11 cellular contexts compared by ENCODE assay signal in the genomic region with DNA sequence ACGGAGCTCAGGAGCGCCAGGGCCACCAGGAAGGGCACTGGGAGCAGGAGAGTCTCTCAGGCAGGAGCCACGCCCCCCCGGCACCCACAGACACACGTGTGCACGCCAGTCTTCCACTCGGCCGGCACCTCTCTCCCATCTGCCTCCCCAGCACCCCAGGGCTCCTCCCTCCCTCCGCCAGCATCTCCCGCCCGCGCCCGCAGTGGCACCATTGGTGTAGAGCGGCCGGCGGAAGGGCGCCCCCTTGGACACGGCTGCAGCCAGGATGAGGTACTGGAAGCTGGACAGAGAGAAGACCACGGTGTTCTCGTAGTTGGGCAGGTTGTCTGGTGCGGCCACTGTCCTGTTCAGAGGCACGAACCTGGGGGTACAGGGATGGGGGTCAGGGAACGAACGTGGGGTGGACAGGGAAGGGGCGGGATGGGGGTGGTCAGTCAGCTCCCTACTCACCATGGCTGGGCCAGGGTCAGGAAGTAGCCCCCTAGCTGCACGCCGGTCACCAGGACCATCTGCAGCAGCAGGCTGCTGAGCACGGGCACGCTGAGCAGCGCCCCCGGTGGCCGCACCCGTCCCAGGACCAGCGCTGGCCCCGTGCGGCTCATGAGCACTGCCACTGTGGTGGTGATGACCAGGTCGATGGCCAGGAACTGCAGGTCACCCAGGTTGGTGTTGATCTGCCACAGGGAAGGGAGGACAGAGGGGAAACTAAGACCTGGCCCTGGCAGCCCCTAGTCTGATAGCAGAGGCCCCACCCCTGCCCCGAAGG. TPM values are rescaled to one million over a fixed set of nuclear protein-coding genes. Genes with fewer than 3 reads are reported as not detected.
DNase-seq lines count a peak whose midpoint lies in the region; ATAC-seq, FAIRE-seq and TF ChIP-seq lines count a peak whose summit lies in the region.
"Had no signal": no experiment of that assay in that cellular context is flagged by ENCODE, and none has a peak within 500 bp of the region (broad histone marks: within the 10 kb centered on the region; RNA-seq: fewer than 3 reads in every experiment).

No MANE protein-coding gene starts in this region.

- H2AK5ac ChIP-seq in trophoblast cell (ENCODE audit: low read length) = no peak overlapping the region

- ATAC-seq in GM18858 (IDR thresholded peaks at IDR 0.05; ENCODE audit: unreplicated experiment) = no peak
- ATAC-seq: naive thymus-derived CD8-positive, alpha-beta T cell had no signal

- H3K4me3 ChIP-seq in GM12864 (ENCODE audit: low read depth, low read length) = no peak overlapping the region
- no peak overlapping the region for H3K4me3 ChIP-seq in OCI-LY1 (ENCODE audit: low read depth, low read length, poor library complexity, severe bottlenecking)
- H3K4me3 ChIP-seq in endothelial cell of umbilical vein (replicated peaks in 1 of 3; ENCODE audit: insufficient read depth in 1 of 3, low read depth in 1 of 3, low read length in 3 of 3) = no peak overlapping the region
- no peak overlapping the region for H3K4me3 ChIP-seq in trophoblast cell (ENCODE audit: low read depth, low read length)
- H3K4me3 ChIP-seq in effector memory CD4-positive, alpha-beta T cell (ENCODE audit: insufficient read depth, low read depth, low read length, poor library complexity, severe bottlenecking) = no peak overlapping the region

- no peak for DNase-seq in GM12864 (ENCODE audit: low read depth)
- no peak for DNase-seq in endothelial cell of umbilical vein (ENCODE audit: low read depth, low spot score)
- peak in 1 of 2 donors; percentile 31 for DNase-seq in trophoblast cell
- no peak for DNase-seq in T1000 (lab: John Stamatoyannopoulos, UW)
- DNase-seq in effector memory CD4-positive, alpha-beta T cell = no peak
- DNase-seq: KBM-7; naive thymus-derived CD8-positive, alpha-beta T cell; NCI-H510A treated with DMSO at 0.1 percent for 48 hours had no signal

- no peaks in the 10 kb centered on the region for H3K9me1 ChIP-seq in endothelial cell of umbilical vein (replicated peaks; ENCODE audit: control insufficient read depth, extremely low read depth, insufficient read depth, low read length)

- H3K4me2 ChIP-seq in OCI-LY1 (ENCODE audit: low read length) (no peak overlapping the region), endothelial cell of umbilical vein (ENCODE audit: insufficient read depth, low read length) (no peak overlapping the region), trophoblast cell (ENCODE audit: low read length) (no peak overlapping the region)

- H2BK12ac ChIP-seq in trophoblast cell (ENCODE audit: low read length) = no peak overlapping the region

- H3F3A ChIP-seq in OCI-LY1 (ENCODE audit: insufficient read depth, low read length) = no peaks in the 10 kb centered on the region

- peak overlapping the region; percentile 8 for H4K91ac ChIP-seq in trophoblast cell (ENCODE audit: low read depth, low read length)

- no peaks in the 10 kb centered on the region for H3K27me3 ChIP-seq in OCI-LY1 (ENCODE audit: insufficient read depth, low read length)
- no peaks in the 10 kb centered on the region for H3K27me3 ChIP-seq in endothelial cell of umbilical vein (ENCODE audit: control insufficient read depth in 2 of 2, insufficient read depth in 2 of 2, low read length in 2 of 2)
- no peaks in the 10 kb centered on the region for H3K27me3 ChIP-seq in trophoblast cell (ENCODE audit: insufficient read depth, low read length)
- no peaks in the 10 kb centered on the region for H3K27me3 ChIP-seq in effector memory CD4-positive, alpha-beta T cell (replicated peaks; ENCODE audit: control insufficient read depth, insufficient read depth, low read length, poor library complexity, severe bottlenecking)

- H3K14ac ChIP-seq in trophoblast cell (ENCODE audit: low read length) = no peak overlapping the region

- H3K27ac ChIP-seq in OCI-LY1 (ENCODE audit: low read depth, low read length, poor library complexity, severe bottlenecking) (no peak overlapping the region), endothelial cell of umbilical vein (ENCODE audit: insufficient read depth, low read depth, low read length) (no peak overlapping the region), trophoblast cell (ENCODE audit: low read depth, low read length) (no peak overlapping the region)
- no peak overlapping the region for H3K27ac ChIP-seq in effector memory CD4-positive, alpha-beta T cell (ENCODE audit: insufficient read depth, low read length, poor library complexity, severe bottlenecking)

- POLR2A ChIA-PET in endothelial cell of umbilical vein (lab: Charles Lee) = no interaction called here

- no peak for FAIRE-seq in endothelial cell of umbilical vein (lab: Jason Lieb, UNC)
- FAIRE-seq: colon had no signal

- H3K23ac ChIP-seq in trophoblast cell (ENCODE audit: low read length) = no peak overlapping the region

- no peak overlapping the region for H4K8ac ChIP-seq in trophoblast cell (ENCODE audit: low read depth, low read length)

- CTCF ChIA-PET in endothelial cell of umbilical vein (lab: Charles Lee) = interaction anchor here (0.7 to 4.0 kb wide), 5 partner anchors 14 to 36 kb away, joined by 3 to 20 read pairs (median 4); no protein-coding TSS in a partner anchor

- H3K9me3 ChIP-seq in OCI-LY1 (ENCODE audit: low read length) = no peaks in the 10 kb centered on the region
- H3K9me3 ChIP-seq in endothelial cell of umbilical vein (replicated peaks; ENCODE audit: control insufficient read depth, insufficient read depth, low read length) = no peaks in the 10 kb centered on the region
- no peaks in the 10 kb centered on the region for H3K9me3 ChIP-seq in trophoblast cell (ENCODE audit: insufficient read depth, low read depth, low read length)
- H3K9me3 ChIP-seq in effector memory CD4-positive, alpha-beta T cell (ENCODE audit: control insufficient read depth, low read length) = no peaks in the 10 kb centered on the region

- no TSS peak for BruUV-seq in endothelial cell of umbilical vein (replicated peaks; lab: Mats Ljungman, UMichigan)

- H3K9me2 ChIP-seq in OCI-LY1 (ENCODE audit: low read depth, low read length) = no peaks in the 10 kb centered on the region

- no peak overlapping the region for H3K18ac ChIP-seq in trophoblast cell (ENCODE audit: low read length)

- peak; percentile 50 for TF ChIP-seq CTCF in GM12864 (IDR thresholded peaks at IDR 0.05; ENCODE audit: low read depth, low read length, missing control alignments)
- peak; percentile 67 for TF ChIP-seq CTCF in OCI-LY1 (IDR thresholded peaks at IDR 0.05; ENCODE audit: low read length)
- peak; percentile 39 to 66 for TF ChIP-seq CTCF in endothelial cell of umbilical vein (IDR thresholded peaks at IDR 0.05; ENCODE audit: extremely low read depth in 1 of 2, insufficient read depth in 1 of 2, low read depth in 1 of 2, low read length in 2 of 2)

- no peaks in the 10 kb centered on the region for H3K79me2 ChIP-seq in OCI-LY1 (ENCODE audit: insufficient read depth, low read length)
- no peaks in the 10 kb centered on the region for H3K79me2 ChIP-seq in endothelial cell of umbilical vein (ENCODE audit: control insufficient read depth, insufficient read depth, low read length)
- no peaks in the 10 kb centered on the region for H3K79me2 ChIP-seq in trophoblast cell (ENCODE audit: control insufficient read depth, insufficient read depth, low read length, poor library complexity)

- no peak overlapping the region for H2AFZ ChIP-seq in OCI-LY1 (ENCODE audit: low read length)
- no peak overlapping the region for H2AFZ ChIP-seq in endothelial cell of umbilical vein (ENCODE audit: low read depth, low read length)
- H2AFZ ChIP-seq in trophoblast cell (ENCODE audit: insufficient read depth, low read length, poor library complexity) = no peak overlapping the region

- dilution Hi-C loops in endothelial cell of umbilical vein (cut with MboI; ENCODE audit: extremely low pct_ligation_motif_present, low sequenced_read_pairs) = no loop called here

- H3K79me1 ChIP-seq in trophoblast cell (ENCODE audit: low read length) = peaks cover 3% of the 10 kb centered on the region

- H3K4ac ChIP-seq in trophoblast cell (ENCODE audit: low read depth, low read length) = no peak overlapping the region

- H2BK5ac ChIP-seq in trophoblast cell (ENCODE audit: low read depth, low read length, poor library complexity) = no peak overlapping the region

- no peak for TF ChIP-seq POLR2A in endothelial cell of umbilical vein (IDR thresholded peaks at IDR 0.05; ENCODE audit: low read depth, low read length)

- intact Hi-C loops in endothelial cell of umbilical vein (cut with micrococcal nuclease) = no loop called here

- H3K36me3 ChIP-seq in OCI-LY1 (ENCODE audit: insufficient read depth, low read length) (no peaks in the 10 kb centered on the region; the same call in 1 of the 2 replicates), endothelial cell of umbilical vein (ENCODE audit: control insufficient read depth in 2 of 2, extremely low read depth in 1 of 2, insufficient read depth in 2 of 2, low read length in 2 of 2) (peaks cover 0 to 18% of the 10 kb centered on the region in 2 experiments), trophoblast cell (ENCODE audit: control insufficient read depth in 1 of 2, insufficient read depth in 2 of 2, low read length in 2 of 2) (peaks cover 36 to 41% of the 10 kb centered on the region in 2 experiments)
- peaks cover 45% of the 10 kb centered on the region for H3K36me3 ChIP-seq in effector memory CD4-positive, alpha-beta T cell (ENCODE audit: control insufficient read depth, insufficient read depth, low read length)

- H2BK120ac ChIP-seq in trophoblast cell (ENCODE audit: insufficient read depth, low read length, poor library complexity) = no peak overlapping the region

- no peaks in the 10 kb centered on the region for H4K20me1 ChIP-seq in OCI-LY1 (ENCODE audit: insufficient read depth, low read length)
- H4K20me1 ChIP-seq in endothelial cell of umbilical vein (replicated peaks; ENCODE audit: control insufficient read depth, extremely low read depth, insufficient read depth, low read length) = no peaks in the 10 kb centered on the region

- H4K12ac ChIP-seq in trophoblast cell (ENCODE audit: low read depth, low read length) = no peak overlapping the region

- no CpG with 5 or more reads among the region's 38 CpGs for WGBS in trophoblast cell (ENCODE audit: extremely low coverage, insufficient coverage, insufficient read length)

- H3K9ac ChIP-seq in OCI-LY1 (ENCODE audit: low read length) (no peak overlapping the region), endothelial cell of umbilical vein (replicated peaks; ENCODE audit: extremely low read depth, insufficient read depth, low read length) (no peak overlapping the region), trophoblast cell (ENCODE audit: low read length) (no peak overlapping the region)

- H3K4me1 ChIP-seq in OCI-LY1 (ENCODE audit: insufficient read depth, low read length, severe bottlenecking) (no peaks in the 10 kb centered on the region), endothelial cell of umbilical vein (ENCODE audit: control insufficient read depth, extremely low read depth, insufficient read depth, low read length) (peaks cover 10% of the 10 kb centered on the region), trophoblast cell (ENCODE audit: control insufficient read depth in 1 of 2, insufficient read depth in 2 of 2, low read length in 2 of 2) (peaks cover 2 to 8% of the 10 kb centered on the region in 2 experiments)
- no peaks in the 10 kb centered on the region for H3K4me1 ChIP-seq in effector memory CD4-positive, alpha-beta T cell (ENCODE audit: control insufficient read depth, insufficient read depth, low read length, poor library complexity, severe bottlenecking)

RNA-seq across cellular contexts. Expression of a gene that starts 6.4 kb away (rescaled TPM):
- total RNA-seq in endothelial cell of umbilical vein = 37.9 and 43.0 TPM in 2 replicates
- 138 and 183 TPM in 2 replicates for polyA plus RNA-seq in endothelial cell of umbilical vein
- polyA plus RNA-seq in endothelial cell of umbilical vein (2011; cell fraction: cytosol; rRNA removed) = 107 and 143 TPM in 2 replicates
- polyA plus RNA-seq in endothelial cell of umbilical vein (2011; cell fraction: nucleus; rRNA removed) = 75.2 and 132 TPM in 2 replicates
- polyA plus RNA-seq in endothelial cell of umbilical vein (2012) = 59.3 and 95.7 TPM in 2 replicates
- polyA minus RNA-seq in endothelial cell of umbilical vein = 32.4 and 35.5 TPM in 2 replicates
- not detected for polyA minus RNA-seq in endothelial cell of umbilical vein (2011; cell fraction: cytosol; rRNA and poly(A)+ RNA removed)
- 19.6 and 39.9 TPM in 2 replicates for polyA minus RNA-seq in endothelial cell of umbilical vein (2011; cell fraction: nucleus; rRNA and poly(A)+ RNA removed)
- 174 and 178 TPM in 2 replicates for polyA plus RNA-seq in trophoblast cell (2013)
- total RNA-seq: naive thymus-derived CD8-positive, alpha-beta T cell had no signal

RNA-seq across cellular contexts. Expression of a gene that starts 24.9 kb away (rescaled TPM):
- 44.9 and 52.3 TPM in 2 replicates for total RNA-seq in endothelial cell of umbilical vein
- 60.6 and 76.2 TPM in 2 replicates for polyA plus RNA-seq in endothelial cell of umbilical vein
- 37.5 and 49.2 TPM in 2 replicates for polyA plus RNA-seq in endothelial cell of umbilical vein (2011; cell fraction: cytosol; rRNA removed)
- polyA plus RNA-seq in endothelial cell of umbilical vein (2011; cell fraction: nucleus; rRNA removed) = 45.9 and 59.4 TPM in 2 replicates
- polyA plus RNA-seq in endothelial cell of umbilical vein (2012) = 39.3 and 54.0 TPM in 2 replicates
- polyA minus RNA-seq in endothelial cell of umbilical vein = 71.4 and 71.6 TPM in 2 replicates
- 15.1 TPM for polyA minus RNA-seq in endothelial cell of umbilical vein (2011; cell fraction: cytosol; rRNA and poly(A)+ RNA removed)
- 25.1 and 38.6 TPM in 2 replicates for polyA minus RNA-seq in endothelial cell of umbilical vein (2011; cell fraction: nucleus; rRNA and poly(A)+ RNA removed)
- 47.8 and 48.3 TPM in 2 replicates for polyA plus RNA-seq in trophoblast cell (2013)
